Comparison of ENCODE assay signal across 9 cellular contexts in genomic region chr11:35144103-35144741, GRCh38. TPM values are rescaled to one million over a fixed set of nuclear protein-coding genes. Genes with fewer than 3 reads are reported as not detected.
DNase-seq lines count a peak whose midpoint lies in the region; ATAC-seq and TF ChIP-seq lines count a peak whose summit lies in the region.
"Had no signal": no experiment of that assay in that cellular context is flagged by ENCODE, and none has a peak within 500 bp of the region (broad histone marks: within the 10 kb centered on the region; RNA-seq: fewer than 3 reads in every experiment).

No MANE protein-coding gene starts in this region.

- POLR2A ChIA-PET in activated CD8-positive, alpha-beta T cell treated with anti-CD3 and anti-CD28 coated beads for 36 hours (lab: Charles Lee) = interaction anchor here (0.7 to 9.9 kb wide), 9 partner anchors 11 to 163 kb away, joined by 3 to 203 read pairs (median 4); no protein-coding TSS in a partner anchor

- H3K4me2 ChIP-seq in Karpas-422 (ENCODE audit: low read depth, low read length, poor library complexity, severe bottlenecking) = no peak overlapping the region

- peak overlapping the region; percentile 84 for H3K4me3 ChIP-seq in GM06990 (replicated peaks; ENCODE audit: low read depth, low read length)
- no peak overlapping the region for H3K4me3 ChIP-seq in Karpas-422 (ENCODE audit: low read length)

- H3K9me3 Mint-ChIP-seq in activated CD8-positive, alpha-beta T cell treated with anti-CD3 and anti-CD28 coated beads for 36 hours = peaks cover 6% of the 10 kb centered on the region
- H3K9me3 Mint-ChIP-seq in stimulated activated naive CD8-positive, alpha-beta T cell treated with anti-CD3 and anti-CD28 coated beads, Interleukin-15, Interleukin-2, amounts not matched to agents 100 ng/mL and 50 ng/mL, for 24 hours = no peaks in the 10 kb centered on the region

- no peaks in the 10 kb centered on the region for H4K20me1 ChIP-seq in Karpas-422 (ENCODE audit: insufficient read depth, low read depth, low read length)

- CTCF ChIA-PET in activated CD8-positive, alpha-beta T cell treated with anti-CD3 and anti-CD28 coated beads for 36 hours (lab: Charles Lee) = interaction anchor here (0.7 to 2.5 kb wide), 8 partner anchors 12 to 222 kb away, joined by 3 to 10 read pairs (median 4); no protein-coding TSS in a partner anchor

- H3K27me3 Mint-ChIP-seq in activated CD8-positive, alpha-beta T cell treated with anti-CD3 and anti-CD28 coated beads for 36 hours = no peaks in the 10 kb centered on the region
- H3K27me3 Mint-ChIP-seq in stimulated activated naive CD8-positive, alpha-beta T cell treated with anti-CD3 and anti-CD28 coated beads, Interleukin-15, Interleukin-2, amounts not matched to agents 100 ng/mL and 50 ng/mL, for 24 hours = no peaks in the 10 kb centered on the region

- peak; percentile 47 for ATAC-seq in GM21786 (IDR thresholded peaks at IDR 0.05; ENCODE audit: unreplicated experiment)
- ATAC-seq in activated CD8-positive, alpha-beta T cell treated with anti-CD3 and anti-CD28 coated beads for 36 hours = peak; percentile 52

- H3K4me1 Mint-ChIP-seq in activated CD8-positive, alpha-beta T cell treated with anti-CD3 and anti-CD28 coated beads for 36 hours (ENCODE audit: low read depth) = peaks cover 66% of the 10 kb centered on the region
- peaks cover 81% of the 10 kb centered on the region for H3K4me1 Mint-ChIP-seq in stimulated activated naive CD8-positive, alpha-beta T cell treated with anti-CD3 and anti-CD28 coated beads, Interleukin-15, Interleukin-2, amounts not matched to agents 100 ng/mL and 50 ng/mL, for 24 hours (ENCODE audit: low read depth)

- intact Hi-C loops in activated CD8-positive, alpha-beta T cell treated with anti-CD3 and anti-CD28 coated beads for 36 hours (cut with micrococcal nuclease) = loop anchor here (2.0 to 10.0 kb wide), 6 partner anchors 33 to 217 kb away; no protein-coding TSS in a partner anchor

- H3K4me3 Mint-ChIP-seq in activated CD8-positive, alpha-beta T cell treated with anti-CD3 and anti-CD28 coated beads for 36 hours = peak overlapping the region; percentile 93
- peak overlapping the region; percentile 72 for H3K4me3 Mint-ChIP-seq in stimulated activated naive CD8-positive, alpha-beta T cell treated with anti-CD3 and anti-CD28 coated beads, Interleukin-15, Interleukin-2, amounts not matched to agents 100 ng/mL and 50 ng/mL, for 24 hours

- H3K36me3 Mint-ChIP-seq in activated CD8-positive, alpha-beta T cell treated with anti-CD3 and anti-CD28 coated beads for 36 hours (ENCODE audit: low read depth) = peaks cover 87% of the 10 kb centered on the region
- peaks cover 66% of the 10 kb centered on the region for H3K36me3 Mint-ChIP-seq in stimulated activated naive CD8-positive, alpha-beta T cell treated with anti-CD3 and anti-CD28 coated beads, Interleukin-15, Interleukin-2, amounts not matched to agents 100 ng/mL and 50 ng/mL, for 24 hours (ENCODE audit: low read depth)

- H3K36me3 ChIP-seq in GM06990 (ENCODE audit: control insufficient read depth, insufficient read depth, low read length) (peaks cover 9% of the 10 kb centered on the region), Karpas-422 (ENCODE audit: insufficient read depth, low read length) (no peaks in the 10 kb centered on the region)

- H3K27me3 ChIP-seq in GM06990 (replicated peaks; ENCODE audit: control insufficient read depth, insufficient read depth, low read length) (no peaks in the 10 kb centered on the region), Karpas-422 (ENCODE audit: low read length) (0 out of 2 replicates have a peak, but pooled peaks cover 4% of the 10 kb centered on the region)

- H3K9ac ChIP-seq in Karpas-422 (ENCODE audit: low read length) = no peak overlapping the region

- H3K4me1 ChIP-seq in Karpas-422 (ENCODE audit: low read length) = peaks cover 7% of the 10 kb centered on the region

- DNase-seq in GM06990 (ENCODE audit: extremely low read depth, insufficient read length) (peak; percentile 77), Karpas-422 (peak; percentile 63), fibroblast of peridontal ligament (ENCODE audit: extremely low read depth) (peak; percentile 92), cerebellum (ENCODE audit: low spot score) (no peak), NCI-H1436 treated with DMSO at 0.1 percent for 48 hours (lab: John Stamatoyannopoulos, UW) (no peak)
- peak; percentile 85 for DNase-seq in activated CD8-positive, alpha-beta T cell treated with anti-CD3 and anti-CD28 coated beads for 36 hours

- peak overlapping the region; percentile 97 for H3K27ac Mint-ChIP-seq in activated CD8-positive, alpha-beta T cell treated with anti-CD3 and anti-CD28 coated beads for 36 hours
- peak overlapping the region; percentile 100 for H3K27ac Mint-ChIP-seq in stimulated activated naive CD8-positive, alpha-beta T cell treated with anti-CD3 and anti-CD28 coated beads, Interleukin-15, Interleukin-2, amounts not matched to agents 100 ng/mL and 50 ng/mL, for 24 hours

- no peaks in the 10 kb centered on the region for H3K9me2 ChIP-seq in Karpas-422 (replicated peaks; ENCODE audit: insufficient read depth, low read length)

- H3K9me3 ChIP-seq in Karpas-422 (ENCODE audit: low read length) = no peaks in the 10 kb centered on the region

- H3K27ac ChIP-seq in Karpas-422 (ENCODE audit: low read length) = no peak overlapping the region
- H3K27ac ChIP-seq: VCaP had no signal

- no peak overlapping the region for H2AFZ ChIP-seq in Karpas-422 (ENCODE audit: low read length)

- TF ChIP-seq CTCF in GM06990 (IDR thresholded peaks at IDR 0.05; ENCODE audit: insufficient read depth, low read length, poor library complexity, severe bottlenecking) = peak; percentile 31
- no peak for TF ChIP-seq CTCF in activated CD8-positive, alpha-beta T cell treated with anti-CD3 and anti-CD28 coated beads for 36 hours (IDR thresholded peaks at IDR 0.05)

- no peaks in the 10 kb centered on the region for H3K79me2 ChIP-seq in Karpas-422 (ENCODE audit: low read length)

RNA-seq across cellular contexts. Expression of gene CD44, which starts 5.3 kb away (rescaled TPM):
- 0.58 and 0.86 TPM in 2 replicates for total RNA-seq in Karpas-422 (2014; rRNA removed; shearing (Covaris generic); ENCODE audit: low replicate concordance)
- 100 to 1,000 TPM; 363 to 373 TPM for total RNA-seq in activated CD8-positive, alpha-beta T cell treated with anti-CD3 and anti-CD28 coated beads for 36 hours
- total RNA-seq in cerebellum = 6.0 TPM

Comparison
In these comparisons a context has a peak if more than half of its experiments do, and no peak if none do; other contexts are left out.
1. DNase-seq: peak in GM06990 (single experiment), Karpas-422 (single experiment), activated CD8-positive, alpha-beta T cell treated with anti-CD3 and anti-CD28 coated beads for 36 hours (single experiment) and fibroblast of peridontal ligament (single experiment); none in cerebellum (single experiment) and NCI-H1436 treated with DMSO at 0.1 percent for 48 hours (single experiment).
2. RNA of gene CD44, which starts 5.3 kb away (total RNA-seq): 363 to 373 TPM in activated CD8-positive, alpha-beta T cell treated with anti-CD3 and anti-CD28 coated beads for 36 hours; 6.0 TPM in cerebellum (single experiment) and 0.58 to 0.86 TPM in Karpas-422; every median in the first group is over 10 times any median in the second.